11 cellular contexts compared by ENCODE assay signal in genomic region chr11:116115801-116116200, GRCh38.
"Had no signal": no experiment of that assay in that cellular context is flagged by ENCODE, and none has a peak within 500 bp of the region (broad histone marks: within the 10 kb centered on the region; RNA-seq: fewer than 3 reads in every experiment).

No MANE protein-coding gene starts in this region.

- H3K36me3 ChIP-seq: HAP-1 had no signal

- H3K27ac ChIP-seq: GM23248 had no signal

- H3K4me1 ChIP-seq: HAP-1 had no signal

- H3K9me3 ChIP-seq: HAP-1 had no signal

- H3K9ac ChIP-seq: GM23248 had no signal

- FAIRE-seq: H1, H54 had no signal

- H2AFZ ChIP-seq: GM23248, GM23338 had no signal

- ATAC-seq: GM23338, HCT116 had no signal

- DNase-seq: GM23248, GOT3, H7, H9, HCEC 1CT, HFFc6 had no signal

- H3K4me2 ChIP-seq: GM23338 had no signal

- H3K4me3 ChIP-seq: GM23248, GM23338, HAP-1 had no signal
